Comparison of ENCODE assay signal across 3 cellular contexts in genomic region chr2:10133007-10133647, GRCh38.
TF ChIP-seq lines count a peak whose summit lies in the region.

No MANE protein-coding gene starts in this region.

TF ChIP-seq in IMR-90, 13 proteins besides CTCF, POLR2A, EP300 and RAD21:
- TF ChIP-seq SMC3 (IDR thresholded peaks at IDR 0.05; ENCODE audit: low read depth, low read length) (no peak), NFE2L2 (IDR thresholded peaks at IDR 0.05; ENCODE audit: low read depth, low read length) (no peak), MAZ (IDR thresholded peaks at IDR 0.05; ENCODE audit: borderline replicate concordance, low read depth, low read length) (no peak), FOS (IDR thresholded peaks at IDR 0.05; ENCODE audit: low read depth, low read length) (no peak), MAFK (IDR thresholded peaks at IDR 0.05; ENCODE audit: low read depth, low read length) (no peak), BHLHE40 (IDR thresholded peaks at IDR 0.05; ENCODE audit: low read depth, low read length) (no peak)
- TF ChIP-seq, protein P1, sequence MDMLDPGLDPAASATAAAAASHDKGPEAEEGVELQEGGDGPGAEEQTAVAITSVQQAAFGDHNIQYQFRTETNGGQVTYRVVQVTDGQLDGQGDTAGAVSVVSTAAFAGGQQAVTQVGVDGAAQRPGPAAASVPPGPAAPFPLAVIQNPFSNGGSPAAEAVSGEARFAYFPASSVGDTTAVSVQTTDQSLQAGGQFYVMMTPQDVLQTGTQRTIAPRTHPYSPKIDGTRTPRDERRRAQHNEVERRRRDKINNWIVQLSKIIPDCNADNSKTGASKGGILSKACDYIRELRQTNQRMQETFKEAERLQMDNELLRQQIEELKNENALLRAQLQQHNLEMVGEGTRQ (IDR thresholded peaks at IDR 0.05; ENCODE audit: low read depth, low read length): no peak

TF ChIP-seq in H1, 55 proteins besides CTCF, POLR2A, EP300 and RAD21:
- TF ChIP-seq HDAC2 (IDR thresholded peaks at IDR 0.05; ENCODE audit: borderline replicate concordance in 1 of 2, low read depth in 2 of 2, low read length in 2 of 2) (0 out of 4 replicates have a peak, but pooled peaks of 1 of the 2 experiments have one; percentile 53), HDAC6 (IDR thresholded peaks at IDR 0.05; ENCODE audit: low read depth, low read length) (no peak), SIN3A (conservative IDR thresholded peaks at IDR 0.05 in 1 of 2, IDR thresholded peaks at IDR 0.05 in 1 of 2; ENCODE audit: low read depth in 1 of 2, low read length in 2 of 2) (peak; percentile 64 to 80; a peak in 1 of 4 replicates), TCF12 (IDR thresholded peaks at IDR 0.05; ENCODE audit: low read depth, low read length) (peak; percentile 31; the same call in 1 of the 2 replicates), POU5F1 (IDR thresholded peaks at IDR 0.05; ENCODE audit: low read depth, low read length) (peak; percentile 87), RXRA (IDR thresholded peaks at IDR 0.05; ENCODE audit: insufficient read depth, low read depth, low read length) (no peak), FOSL1 (IDR thresholded peaks at IDR 0.05; ENCODE audit: insufficient read depth, low read depth, low read length) (no peak), CBX8 (IDR thresholded peaks at IDR 0.05; ENCODE audit: borderline replicate concordance, low read depth, low read length) (no peak), MAX (IDR thresholded peaks at IDR 0.05) (0 out of 2 replicates have a peak, but pooled peaks have one; percentile 28), POLR2AphosphoS5 (IDR thresholded peaks at IDR 0.05; ENCODE audit: low read depth, low read length) (peak; percentile 34; the same call in 1 of the 2 replicates)

TF ChIP-seq in GM12891, 5 proteins besides CTCF, POLR2A, EP300 and RAD21:
- TF ChIP-seq SPI1 (IDR thresholded peaks at IDR 0.05; ENCODE audit: low read depth, low read length): no peak
- no peak for TF ChIP-seq POU2F2 (IDR thresholded peaks at IDR 0.05; ENCODE audit: low read depth, low read length)
- TF ChIP-seq PAX5 (IDR thresholded peaks at IDR 0.05; ENCODE audit: insufficient read depth, low read length, severe bottlenecking): no peak
- no peak for TF ChIP-seq POLR2AphosphoS5 (IDR thresholded peaks at IDR 0.05; ENCODE audit: low read depth, low read length)
- TF ChIP-seq TAF1 (IDR thresholded peaks at IDR 0.05; ENCODE audit: low read depth, low read length): no peak
